Comparison of ENCODE assay signal across 8 cellular contexts in genomic region chr1:39902121-39902807, GRCh38. TPM values are rescaled to one million over a fixed set of nuclear protein-coding genes. Genes with fewer than 3 reads are reported as not detected.
A peak's percentile ranks its signal among the peaks of the same experiment; 100 is the strongest.
DNase-seq lines count a peak whose midpoint lies in the region; ATAC-seq and TF ChIP-seq lines count a peak whose summit lies in the region.

No MANE protein-coding gene starts in this region.

- peak overlapping the region; percentile 71 to 81 for H3K4me3 ChIP-seq in SK-N-SH (ENCODE audit: low read depth in 2 of 2, low read length in 1 of 2)
- peak overlapping the region; percentile 80 for H3K4me3 ChIP-seq in right cardiac atrium (ENCODE audit: low read length)
- H3K4me3 ChIP-seq in retinal pigment epithelial cell (ENCODE audit: low read length) = peak overlapping the region; percentile 68

- no peak overlapping the region; a peak in 1 of 4 replicates for H3K27ac ChIP-seq in SK-N-SH (ENCODE audit: low read depth in 2 of 2, low read length in 1 of 2)
- no peak overlapping the region for H3K27ac ChIP-seq in right cardiac atrium (ENCODE audit: low read length)

- peak overlapping the region; percentile 97 for H3K4me2 ChIP-seq in SK-N-SH

- POLR2A ChIA-PET in SK-N-SH (lab: Yijun Ruan, JAX) = interaction anchor here (0.7 to 1.6 kb wide), 3 partner anchors 19 to 163 kb away, joined by 3 to 6 read pairs (median 3); partner anchors contain the start of genes PPIE and TRIT1

- TF ChIP-seq CTCF in SK-N-SH (IDR thresholded peaks at IDR 0.05) (peak; percentile 71), retinal pigment epithelial cell (conservative IDR thresholded peaks at IDR 0.05; ENCODE audit: low read depth, low read length) (peak; percentile 70)

- H3K9me3 Mint-ChIP-seq in IgD-negative memory B cell = peaks cover 0 to 3% (median 0%) of the 10 kb centered on the region in 3 donors

- H3K36me3 Mint-ChIP-seq in IgD-negative memory B cell = peaks cover 1% of the 10 kb centered on the region

- no peaks in the 10 kb centered on the region for H4K20me1 ChIP-seq in SK-N-SH (ENCODE audit: insufficient read depth)

- ATAC-seq in GM21526 (IDR thresholded peaks at IDR 0.05; ENCODE audit: low FRiP score, unreplicated experiment) (peak; percentile 50), right cardiac atrium (peak; percentile 84 to 88)

- TF ChIP-seq EP300 in SK-N-SH (IDR thresholded peaks at IDR 0.05; ENCODE audit: borderline replicate concordance in 1 of 2, low read depth in 1 of 2, low read length in 1 of 2) = no peak

- 10% methylated on average over 27 of the region's 46 CpGs for WGBS in SK-N-SH (ENCODE audit: low lambda C conversion rate)
- 3% methylated on average over 46 of the region's 46 CpGs for WGBS in right cardiac atrium

- H3K27me3 Mint-ChIP-seq in IgD-negative memory B cell = peaks cover 33% of the 10 kb centered on the region

- no peaks in the 10 kb centered on the region for H3K9me2 ChIP-seq in SK-N-SH

- DNase-seq in D341Med (ENCODE audit: low spot score) (peak; percentile 83), SK-N-SH (peak; percentile 85), right cardiac atrium (peak; percentile 52 to 86 (median 82)), retinal pigment epithelial cell (ENCODE audit: low read depth) (no peak), NCI-H446 treated with DMSO at 0.1 percent for 48 hours (lab: John Stamatoyannopoulos, UW) (no peak)
- peak; percentile 21 for DNase-seq in activated naive CD8-positive, alpha-beta T cell treated with anti-CD3 and anti-CD28 coated beads, Interleukin-2, amount 50 U/mL, for 16 hours (ENCODE audit: low read depth, low spot score)

- peaks cover 24% of the 10 kb centered on the region; the same call in 1 of the 2 replicates for H3K27me3 ChIP-seq in SK-N-SH (ENCODE audit: insufficient read depth)
- H3K27me3 ChIP-seq in right cardiac atrium (ENCODE audit: control insufficient read depth, insufficient read depth) = no peaks in the 10 kb centered on the region

- H3K4me3 Mint-ChIP-seq in IgD-negative memory B cell = peak overlapping the region; percentile 81 to 93 (median 90)

- peak; percentile 56 for TF ChIP-seq RAD21 in SK-N-SH (IDR thresholded peaks at IDR 0.05; ENCODE audit: low read length)

- H3K79me2 ChIP-seq in SK-N-SH (ENCODE audit: insufficient read depth) = no peaks in the 10 kb centered on the region

- no peak overlapping the region; the same call in 1 of the 2 replicates for H3K9ac ChIP-seq in SK-N-SH

- peaks cover 6 to 10% (median 9%) of the 10 kb centered on the region in 3 donors for H3K4me1 Mint-ChIP-seq in IgD-negative memory B cell

- H3F3A ChIP-seq in SK-N-SH (replicated peaks; ENCODE audit: insufficient read depth) = no peaks in the 10 kb centered on the region

- H3K9me3 ChIP-seq in SK-N-SH (no peaks in the 10 kb centered on the region), right cardiac atrium (ENCODE audit: control insufficient read depth, low read length) (no peaks in the 10 kb centered on the region)

- H2AFZ ChIP-seq in SK-N-SH (ENCODE audit: low read depth) = peak overlapping the region; percentile 93; the same call in 1 of the 2 replicates

- peaks cover 0 to 24% of the 10 kb centered on the region in 2 experiments; a peak in 1 of 4 replicates for H3K4me1 ChIP-seq in SK-N-SH (ENCODE audit: control insufficient read depth in 1 of 2, insufficient read depth in 2 of 2, low read depth in 1 of 2, low read length in 1 of 2)
- no peaks in the 10 kb centered on the region for H3K4me1 ChIP-seq in right cardiac atrium (ENCODE audit: control insufficient read depth, insufficient read depth, low read length)

- intact Hi-C loops in right cardiac atrium (cut with DNase I) = loop anchor here in 3 of 4 donors (5.0 to 10.0 kb wide), 3 partner anchors 80 to 87 kb away; no protein-coding TSS in a partner anchor

- peak overlapping the region in 1 of 3 donors; percentile 50 for H3K27ac Mint-ChIP-seq in IgD-negative memory B cell

- CTCF ChIA-PET in SK-N-SH (lab: Yijun Ruan, JAX) = interaction anchor here (0.6 to 7.1 kb wide), 54 partner anchors 9 to 526 kb away, joined by 3 to 126 read pairs (median 4); partner anchors contain the start of gene TRIT1

- H3K36me3 ChIP-seq in SK-N-SH (replicated peaks in 1 of 2; ENCODE audit: control insufficient read depth in 1 of 2, insufficient read depth in 2 of 2, low read length in 1 of 2) = no peaks in the 10 kb centered on the region

TF ChIP-seq in SK-N-SH, 30 proteins besides CTCF, POLR2A, EP300 and RAD21 (continues in another document):
- no peak for TF ChIP-seq USF1 (IDR thresholded peaks at IDR 0.05; ENCODE audit: borderline replicate concordance, low read depth)
- TF ChIP-seq MAX (IDR thresholded peaks at IDR 0.05; ENCODE audit: low read depth) = peak; percentile 12; the same call in 1 of the 2 replicates
- TF ChIP-seq REST (IDR thresholded peaks at IDR 0.05; ENCODE audit: low read depth, low read length) = no peak
- no peak for TF ChIP-seq ZBTB33 (IDR thresholded peaks at IDR 0.05; ENCODE audit: borderline replicate concordance, low read depth)
- no peak for TF ChIP-seq MEF2A (IDR thresholded peaks at IDR 0.05; ENCODE audit: borderline replicate concordance, low read depth)
- TF ChIP-seq GATA2 (CRISPR knock-in tag; IDR thresholded peaks at IDR 0.05) = no peak

RNA-seq across cellular contexts. Expression of gene MYCL, which starts 0.5 kb away (rescaled TPM):
- polyA plus RNA-seq in IgD-negative memory B cell = 0.16 TPM
- polyA plus RNA-seq in SK-N-SH (2012; rRNA removed) = 0.48 and 0.57 TPM in 2 replicates
- 0.42 and 0.46 TPM in 2 replicates for polyA plus RNA-seq in SK-N-SH (2012; cell fraction: cytosol; rRNA removed)
- polyA plus RNA-seq in SK-N-SH (2012; cell fraction: nucleus; rRNA removed) = 0.45 and 0.67 TPM in 2 replicates
- total RNA-seq in right cardiac atrium = under 1 TPM; 0.33 to 0.97 (median 0.57) TPM
- polyA plus RNA-seq in right cardiac atrium = 0.23 TPM

RNA-seq across cellular contexts. Expression of gene TRIT1, which starts 19.0 kb away (rescaled TPM):
- 8.6 TPM for polyA plus RNA-seq in IgD-negative memory B cell
- 11.8 and 15.4 TPM in 2 replicates for polyA plus RNA-seq in SK-N-SH (2012; rRNA removed)
- polyA plus RNA-seq in SK-N-SH (2012; cell fraction: cytosol; rRNA removed) = 12.7 and 14.1 TPM in 2 replicates
- polyA plus RNA-seq in SK-N-SH (2012; cell fraction: nucleus; rRNA removed) = 18.8 and 33.5 TPM in 2 replicates
- 10 to 100 TPM; 16.4 to 20.6 (median 18.1) TPM for total RNA-seq in right cardiac atrium
- 17.6 TPM for polyA plus RNA-seq in right cardiac atrium

RNA-seq across cellular contexts. Expression of gene MFSD2A, which starts 52.7 kb away (rescaled TPM):
- polyA plus RNA-seq in IgD-negative memory B cell (1.5 TPM), SK-N-SH (2012; rRNA removed) (4.1 and 6.3 TPM in 2 replicates), right cardiac atrium (0.43 TPM)
- polyA plus RNA-seq in SK-N-SH (2012; cell fraction: cytosol; rRNA removed) = 3.8 and 5.1 TPM in 2 replicates
- polyA plus RNA-seq in SK-N-SH (2012; cell fraction: nucleus; rRNA removed) = 13.6 and 17.5 TPM in 2 replicates
- total RNA-seq in right cardiac atrium = 1 to 10 TPM in 1 of 4 donors, under 1 TPM in 3; 0.31 to 1.1 (median 0.81) TPM

Comparison
In these comparisons a context has a peak if more than half of its experiments do, and no peak if none do; other contexts are left out.
1. DNase-seq: peak in D341Med (single experiment), SK-N-SH (single experiment), activated naive CD8-positive, alpha-beta T cell treated with anti-CD3 and anti-CD28 coated beads, Interleukin-2, amount 50 U/mL, for 16 hours (single experiment) and right cardiac atrium (3 of 3); none in retinal pigment epithelial cell (single experiment) and NCI-H446 treated with DMSO at 0.1 percent for 48 hours (single experiment).
2. Peak in every context shown above with its lines, with median percentiles within 50 percentile points of each other: H3K4me3 ChIP-seq.